ENCODE assay signal across 8 cellular contexts in the genomic region with DNA sequence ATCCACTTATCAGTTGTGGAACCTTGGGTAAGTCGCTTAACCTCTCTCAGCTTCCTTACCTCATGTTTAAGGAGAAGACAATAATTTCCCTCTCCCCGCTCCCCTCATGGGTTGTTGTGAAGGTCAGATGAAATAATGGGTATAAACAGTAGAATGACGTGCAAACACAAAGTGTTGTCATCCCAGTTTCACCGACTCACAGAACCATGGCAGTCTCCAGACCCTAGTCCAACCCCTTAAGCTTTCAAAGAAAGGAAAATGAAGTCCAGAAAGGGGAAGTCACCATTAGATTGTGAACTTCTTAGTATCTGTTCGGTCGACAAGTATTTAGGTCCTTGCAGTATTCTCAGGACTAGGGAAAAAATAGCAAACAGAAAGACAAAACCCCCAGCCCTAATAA. TPM values are rescaled to one million over a fixed set of nuclear protein-coding genes. Genes with fewer than 3 reads are reported as not detected.
A peak's percentile ranks its signal among the peaks of the same experiment; 100 is the strongest.
DNase-seq lines count a peak whose midpoint lies in the region; ATAC-seq and TF ChIP-seq lines count a peak whose summit lies in the region.

No MANE protein-coding gene starts in this region.

- peaks cover 25% of the 10 kb centered on the region for H3K79me2 ChIP-seq in neural cell (replicated peaks; ENCODE audit: insufficient read depth, low read length)

- peak overlapping the region; percentile 89 for H3K27ac Mint-ChIP-seq in CD4-positive, alpha-beta T cell

- H3K27me3 ChIP-seq in CD4-positive, alpha-beta T cell (ENCODE audit: control insufficient read depth, insufficient read depth, low read length): no peaks in the 10 kb centered on the region
- no peaks in the 10 kb centered on the region for H3K27me3 ChIP-seq in neural cell (ENCODE audit: insufficient read depth, low read depth, low read length)

- no peaks in the 10 kb centered on the region for H3K27me3 Mint-ChIP-seq in CD4-positive, alpha-beta T cell

- no peak for ATAC-seq in CD4-positive, alpha-beta T cell (ENCODE audit: poor library complexity)
- ATAC-seq in GM19035 (IDR thresholded peaks at IDR 0.05; ENCODE audit: unreplicated experiment) (no peak), HG02840 (IDR thresholded peaks at IDR 0.05; ENCODE audit: low FRiP score, unreplicated experiment) (no peak)

- H3K36me3 ChIP-seq in neural cell (ENCODE audit: insufficient read depth, low read length): no peaks in the 10 kb centered on the region

- H3K9me3 Mint-ChIP-seq in CD4-positive, alpha-beta T cell: no peaks in the 10 kb centered on the region

- peaks cover 3% of the 10 kb centered on the region for H3F3A ChIP-seq in neural cell (ENCODE audit: insufficient read depth, low read length, poor library complexity, severe bottlenecking)

- peaks cover 19% of the 10 kb centered on the region for H3K36me3 Mint-ChIP-seq in CD4-positive, alpha-beta T cell (ENCODE audit: low read depth)

- peak overlapping the region; percentile 94 for H3K4me3 Mint-ChIP-seq in CD4-positive, alpha-beta T cell

- H3K4me2 ChIP-seq in neural cell (ENCODE audit: low read length): peak overlapping the region; percentile 76

- H3K4me3 ChIP-seq in choroid plexus epithelial cell (ENCODE audit: low read depth, low read length): peak overlapping the region; percentile 99
- H3K4me3 ChIP-seq in neural cell (ENCODE audit: low read length): peak overlapping the region; percentile 82

- peaks cover 40% of the 10 kb centered on the region for H3K4me1 Mint-ChIP-seq in CD4-positive, alpha-beta T cell (ENCODE audit: low read depth)

- no peak for TF ChIP-seq EP300 in neural cell (conservative IDR thresholded peaks at IDR 0.05; ENCODE audit: poor library complexity, severe bottlenecking)

- H3K27ac ChIP-seq in CD4-positive, alpha-beta T cell (ENCODE audit: low read depth, low read length): no peak overlapping the region
- H3K27ac ChIP-seq in neural cell (ENCODE audit: low read length): peak overlapping the region; percentile 94

- DNase-seq in CD4-positive, alpha-beta T cell: no peak
- DNase-seq in NAMALWA (ENCODE audit: low spot score) (peak; percentile 51), choroid plexus epithelial cell (ENCODE audit: low read depth) (no peak), NCI-H345 treated with DMSO at 0.1 percent for 48 hours (lab: John Stamatoyannopoulos, UW; ENCODE audit: unreplicated experiment) (no peak)
- no peak for DNase-seq in activated effector memory CD4-positive, alpha-beta T cell treated with Interleukin-2 at 50 U/mL for 16 hours

- no peaks in the 10 kb centered on the region for H3K9me3 ChIP-seq in CD4-positive, alpha-beta T cell (ENCODE audit: control insufficient read depth, low read length)
- no peaks in the 10 kb centered on the region for H3K9me3 ChIP-seq in neural cell (ENCODE audit: low read length)

- POLR2A ChIA-PET in CD4-positive, alpha-beta T cell (lab: Charles Lee): no interaction called here

- H3K9ac ChIP-seq in neural cell (ENCODE audit: low read length): peak overlapping the region; percentile 96

- no peak overlapping the region for H2AFZ ChIP-seq in neural cell (ENCODE audit: low read depth, low read length)

- H3K9me2 ChIP-seq in neural cell (ENCODE audit: insufficient read depth, low read length): no peaks in the 10 kb centered on the region

- no peaks in the 10 kb centered on the region for H4K20me1 ChIP-seq in neural cell (ENCODE audit: insufficient read depth)

- TF ChIP-seq RAD21 in neural cell (conservative IDR thresholded peaks at IDR 0.05): no peak

- CTCF ChIA-PET in CD4-positive, alpha-beta T cell (lab: Charles Lee): interaction anchor here (1.0 kb wide), 1 partner anchor 10 kb away, joined by 3 read pairs; no protein-coding TSS in a partner anchor

- TF ChIP-seq CTCF in CD4-positive, alpha-beta T cell (IDR thresholded peaks at IDR 0.05): no peak
- TF ChIP-seq CTCF in choroid plexus epithelial cell (conservative IDR thresholded peaks at IDR 0.05; ENCODE audit: low read depth, low read length) (no peak), neural cell (IDR thresholded peaks at IDR 0.05; ENCODE audit: poor library complexity, severe bottlenecking) (no peak)

- intact Hi-C loops in CD4-positive, alpha-beta T cell (cut with DNase I, micrococcal nuclease): loop anchor here (2.0 to 10.0 kb wide), 3 partner anchors 35 to 781 kb away; a partner anchor contains a TSS

TF ChIP-seq in neural cell, 6 proteins besides CTCF, POLR2A, EP300 and RAD21:
- TF ChIP-seq MXI1 (conservative IDR thresholded peaks at IDR 0.05; ENCODE audit: poor library complexity, severe bottlenecking): no peak
- TF ChIP-seq TAF1 (IDR thresholded peaks at IDR 0.05; ENCODE audit: low read depth): no peak
- no peak for TF ChIP-seq EZH2 (IDR thresholded peaks at IDR 0.05; ENCODE audit: borderline replicate concordance, insufficient read depth, low read length, poor library complexity, severe bottlenecking)
- no peak for TF ChIP-seq POLR2AphosphoS5 (IDR thresholded peaks at IDR 0.05)
- TF ChIP-seq SMC3 (conservative IDR thresholded peaks at IDR 0.05; ENCODE audit: poor library complexity): no peak
- TF ChIP-seq, protein P1, sequence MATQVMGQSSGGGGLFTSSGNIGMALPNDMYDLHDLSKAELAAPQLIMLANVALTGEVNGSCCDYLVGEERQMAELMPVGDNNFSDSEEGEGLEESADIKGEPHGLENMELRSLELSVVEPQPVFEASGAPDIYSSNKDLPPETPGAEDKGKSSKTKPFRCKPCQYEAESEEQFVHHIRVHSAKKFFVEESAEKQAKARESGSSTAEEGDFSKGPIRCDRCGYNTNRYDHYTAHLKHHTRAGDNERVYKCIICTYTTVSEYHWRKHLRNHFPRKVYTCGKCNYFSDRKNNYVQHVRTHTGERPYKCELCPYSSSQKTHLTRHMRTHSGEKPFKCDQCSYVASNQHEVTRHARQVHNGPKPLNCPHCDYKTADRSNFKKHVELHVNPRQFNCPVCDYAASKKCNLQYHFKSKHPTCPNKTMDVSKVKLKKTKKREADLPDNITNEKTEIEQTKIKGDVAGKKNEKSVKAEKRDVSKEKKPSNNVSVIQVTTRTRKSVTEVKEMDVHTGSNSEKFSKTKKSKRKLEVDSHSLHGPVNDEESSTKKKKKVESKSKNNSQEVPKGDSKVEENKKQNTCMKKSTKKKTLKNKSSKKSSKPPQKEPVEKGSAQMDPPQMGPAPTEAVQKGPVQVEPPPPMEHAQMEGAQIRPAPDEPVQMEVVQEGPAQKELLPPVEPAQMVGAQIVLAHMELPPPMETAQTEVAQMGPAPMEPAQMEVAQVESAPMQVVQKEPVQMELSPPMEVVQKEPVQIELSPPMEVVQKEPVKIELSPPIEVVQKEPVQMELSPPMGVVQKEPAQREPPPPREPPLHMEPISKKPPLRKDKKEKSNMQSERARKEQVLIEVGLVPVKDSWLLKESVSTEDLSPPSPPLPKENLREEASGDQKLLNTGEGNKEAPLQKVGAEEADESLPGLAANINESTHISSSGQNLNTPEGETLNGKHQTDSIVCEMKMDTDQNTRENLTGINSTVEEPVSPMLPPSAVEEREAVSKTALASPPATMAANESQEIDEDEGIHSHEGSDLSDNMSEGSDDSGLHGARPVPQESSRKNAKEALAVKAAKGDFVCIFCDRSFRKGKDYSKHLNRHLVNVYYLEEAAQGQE (IDR thresholded peaks at IDR 0.05; ENCODE audit: borderline replicate concordance): no peak

RNA-seq across cellular contexts. Expression of a gene that starts 1.1 kb away (rescaled TPM):
- 1 to 10 TPM; 7.0 to 8.7 TPM for total RNA-seq in CD4-positive, alpha-beta T cell
- 81.3 and 82.6 TPM in 2 replicates for polyA plus RNA-seq in neural cell
- polyA minus RNA-seq in neural cell: 24.6 and 39.8 TPM in 2 replicates

RNA-seq across cellular contexts. Expression of a gene that starts 2.1 kb away (rescaled TPM):
- 10 to 100 TPM; 10.6 to 11.9 TPM for total RNA-seq in CD4-positive, alpha-beta T cell
- 34.9 and 39.3 TPM in 2 replicates for polyA plus RNA-seq in neural cell
- polyA minus RNA-seq in neural cell: 47.5 and 51.2 TPM in 2 replicates

RNA-seq across cellular contexts. Expression of a gene that starts 5.3 kb away (rescaled TPM):
- 1 to 10 TPM in 1 of 2 experiments, under 1 TPM in 1; 0.58 to 1.3 TPM for total RNA-seq in CD4-positive, alpha-beta T cell
- 1.3 TPM in 1 of 2 replicates, not detected in the other for polyA plus RNA-seq in neural cell
- polyA minus RNA-seq in neural cell: not detected in 2 replicates

RNA-seq across cellular contexts. Expression of a gene that starts 26.6 kb away (rescaled TPM):
- under 1 TPM; 0.27 to 0.36 TPM for total RNA-seq in CD4-positive, alpha-beta T cell
- 39.8 and 44.4 TPM in 2 replicates for polyA plus RNA-seq in neural cell
- polyA minus RNA-seq in neural cell: 114 and 119 TPM in 2 replicates

RNA-seq across cellular contexts. Expression of a gene that starts 34.9 kb away (rescaled TPM):
- 100 to 1,000 TPM; 223 to 225 TPM for total RNA-seq in CD4-positive, alpha-beta T cell
- polyA plus RNA-seq in neural cell: 440 and 473 TPM in 2 replicates
- 192 and 213 TPM in 2 replicates for polyA minus RNA-seq in neural cell
